In the genomic region with DNA sequence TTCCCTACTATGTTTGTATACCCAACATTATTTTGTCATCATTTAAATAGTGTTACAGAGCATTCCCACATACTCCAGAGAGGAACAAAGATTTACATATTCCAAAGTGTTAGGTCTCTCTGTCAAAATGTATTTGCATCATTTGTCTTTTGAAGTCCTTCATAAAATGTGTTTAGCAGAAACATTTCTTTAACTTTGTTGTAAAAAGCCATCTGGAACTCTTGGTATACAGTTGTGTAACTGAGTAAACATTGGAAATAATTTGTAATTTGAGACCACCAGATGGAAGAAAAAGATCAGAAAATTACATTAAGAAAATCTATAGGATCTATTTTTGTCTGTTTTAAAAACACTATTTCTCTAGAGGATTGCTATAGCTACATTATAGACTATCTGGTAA, we compare ENCODE assay signal across 2 cellular contexts.
TF ChIP-seq lines count a peak whose summit lies in the region.

No MANE protein-coding gene starts in this region.

TF ChIP-seq in HepG2, 621 proteins besides CTCF, POLR2A, EP300 and RAD21 (continued from another document and continues in another):
- no peak for TF ChIP-seq SOX13 (IDR thresholded peaks at IDR 0.05)
- TF ChIP-seq SOX13 (CRISPR knock-in tag; conservative IDR thresholded peaks at IDR 0.05 in 1 of 2, IDR thresholded peaks at IDR 0.05 in 1 of 2): peak in 1 of 2 experiments; percentile 44; a peak in 1 of 4 replicates
- TF ChIP-seq ASH2L (IDR thresholded peaks at IDR 0.05; ENCODE audit: insufficient read length, low read depth, low read length): peak; percentile 5
- TF ChIP-seq, protein P1, sequence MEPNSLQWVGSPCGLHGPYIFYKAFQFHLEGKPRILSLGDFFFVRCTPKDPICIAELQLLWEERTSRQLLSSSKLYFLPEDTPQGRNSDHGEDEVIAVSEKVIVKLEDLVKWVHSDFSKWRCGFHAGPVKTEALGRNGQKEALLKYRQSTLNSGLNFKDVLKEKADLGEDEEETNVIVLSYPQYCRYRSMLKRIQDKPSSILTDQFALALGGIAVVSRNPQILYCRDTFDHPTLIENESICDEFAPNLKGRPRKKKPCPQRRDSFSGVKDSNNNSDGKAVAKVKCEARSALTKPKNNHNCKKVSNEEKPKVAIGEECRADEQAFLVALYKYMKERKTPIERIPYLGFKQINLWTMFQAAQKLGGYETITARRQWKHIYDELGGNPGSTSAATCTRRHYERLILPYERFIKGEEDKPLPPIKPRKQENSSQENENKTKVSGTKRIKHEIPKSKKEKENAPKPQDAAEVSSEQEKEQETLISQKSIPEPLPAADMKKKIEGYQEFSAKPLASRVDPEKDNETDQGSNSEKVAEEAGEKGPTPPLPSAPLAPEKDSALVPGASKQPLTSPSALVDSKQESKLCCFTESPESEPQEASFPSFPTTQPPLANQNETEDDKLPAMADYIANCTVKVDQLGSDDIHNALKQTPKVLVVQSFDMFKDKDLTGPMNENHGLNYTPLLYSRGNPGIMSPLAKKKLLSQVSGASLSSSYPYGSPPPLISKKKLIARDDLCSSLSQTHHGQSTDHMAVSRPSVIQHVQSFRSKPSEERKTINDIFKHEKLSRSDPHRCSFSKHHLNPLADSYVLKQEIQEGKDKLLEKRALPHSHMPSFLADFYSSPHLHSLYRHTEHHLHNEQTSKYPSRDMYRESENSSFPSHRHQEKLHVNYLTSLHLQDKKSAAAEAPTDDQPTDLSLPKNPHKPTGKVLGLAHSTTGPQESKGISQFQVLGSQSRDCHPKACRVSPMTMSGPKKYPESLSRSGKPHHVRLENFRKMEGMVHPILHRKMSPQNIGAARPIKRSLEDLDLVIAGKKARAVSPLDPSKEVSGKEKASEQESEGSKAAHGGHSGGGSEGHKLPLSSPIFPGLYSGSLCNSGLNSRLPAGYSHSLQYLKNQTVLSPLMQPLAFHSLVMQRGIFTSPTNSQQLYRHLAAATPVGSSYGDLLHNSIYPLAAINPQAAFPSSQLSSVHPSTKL (CRISPR knock-in tag; IDR thresholded peaks at IDR 0.05): peak; percentile 75
- TF ChIP-seq HOXA3 (CRISPR knock-in tag; IDR thresholded peaks at IDR 0.05): no peak
- TF ChIP-seq FOXA1 (IDR thresholded peaks at IDR 0.05): no peak
- peak; percentile 72 for TF ChIP-seq FOXA1 (CRISPR knock-in tag; IDR thresholded peaks at IDR 0.05)
- peak; percentile 46; the same call in 1 of the 2 replicates for TF ChIP-seq MED1 (CRISPR knock-in tag; IDR thresholded peaks at IDR 0.05)
- TF ChIP-seq, protein P2, sequence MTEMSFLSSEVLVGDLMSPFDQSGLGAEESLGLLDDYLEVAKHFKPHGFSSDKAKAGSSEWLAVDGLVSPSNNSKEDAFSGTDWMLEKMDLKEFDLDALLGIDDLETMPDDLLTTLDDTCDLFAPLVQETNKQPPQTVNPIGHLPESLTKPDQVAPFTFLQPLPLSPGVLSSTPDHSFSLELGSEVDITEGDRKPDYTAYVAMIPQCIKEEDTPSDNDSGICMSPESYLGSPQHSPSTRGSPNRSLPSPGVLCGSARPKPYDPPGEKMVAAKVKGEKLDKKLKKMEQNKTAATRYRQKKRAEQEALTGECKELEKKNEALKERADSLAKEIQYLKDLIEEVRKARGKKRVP (CRISPR knock-in tag; IDR thresholded peaks at IDR 0.05): peak in 1 of 2 experiments; percentile 59; a peak in 2 of 4 replicates
- TF ChIP-seq SOX5 (CRISPR knock-in tag; IDR thresholded peaks at IDR 0.05; ENCODE audit: borderline replicate concordance): peak; percentile 45; the same call in 1 of the 2 replicates
- TF ChIP-seq SIX1 (CRISPR knock-in tag; IDR thresholded peaks at IDR 0.05; ENCODE audit: borderline replicate concordance): peak; percentile 95
- TF ChIP-seq, protein P3, sequence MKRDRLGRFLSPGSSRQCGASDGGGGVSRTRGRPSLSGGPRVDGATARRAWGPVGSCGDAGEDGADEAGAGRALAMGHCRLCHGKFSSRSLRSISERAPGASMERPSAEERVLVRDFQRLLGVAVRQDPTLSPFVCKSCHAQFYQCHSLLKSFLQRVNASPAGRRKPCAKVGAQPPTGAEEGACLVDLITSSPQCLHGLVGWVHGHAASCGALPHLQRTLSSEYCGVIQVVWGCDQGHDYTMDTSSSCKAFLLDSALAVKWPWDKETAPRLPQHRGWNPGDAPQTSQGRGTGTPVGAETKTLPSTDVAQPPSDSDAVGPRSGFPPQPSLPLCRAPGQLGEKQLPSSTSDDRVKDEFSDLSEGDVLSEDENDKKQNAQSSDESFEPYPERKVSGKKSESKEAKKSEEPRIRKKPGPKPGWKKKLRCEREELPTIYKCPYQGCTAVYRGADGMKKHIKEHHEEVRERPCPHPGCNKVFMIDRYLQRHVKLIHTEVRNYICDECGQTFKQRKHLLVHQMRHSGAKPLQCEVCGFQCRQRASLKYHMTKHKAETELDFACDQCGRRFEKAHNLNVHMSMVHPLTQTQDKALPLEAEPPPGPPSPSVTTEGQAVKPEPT (CRISPR knock-in tag; IDR thresholded peaks at IDR 0.05; ENCODE audit: low read depth): no peak
- TF ChIP-seq RFX1 (IDR thresholded peaks at IDR 0.05): no peak
- TF ChIP-seq, protein P4, sequence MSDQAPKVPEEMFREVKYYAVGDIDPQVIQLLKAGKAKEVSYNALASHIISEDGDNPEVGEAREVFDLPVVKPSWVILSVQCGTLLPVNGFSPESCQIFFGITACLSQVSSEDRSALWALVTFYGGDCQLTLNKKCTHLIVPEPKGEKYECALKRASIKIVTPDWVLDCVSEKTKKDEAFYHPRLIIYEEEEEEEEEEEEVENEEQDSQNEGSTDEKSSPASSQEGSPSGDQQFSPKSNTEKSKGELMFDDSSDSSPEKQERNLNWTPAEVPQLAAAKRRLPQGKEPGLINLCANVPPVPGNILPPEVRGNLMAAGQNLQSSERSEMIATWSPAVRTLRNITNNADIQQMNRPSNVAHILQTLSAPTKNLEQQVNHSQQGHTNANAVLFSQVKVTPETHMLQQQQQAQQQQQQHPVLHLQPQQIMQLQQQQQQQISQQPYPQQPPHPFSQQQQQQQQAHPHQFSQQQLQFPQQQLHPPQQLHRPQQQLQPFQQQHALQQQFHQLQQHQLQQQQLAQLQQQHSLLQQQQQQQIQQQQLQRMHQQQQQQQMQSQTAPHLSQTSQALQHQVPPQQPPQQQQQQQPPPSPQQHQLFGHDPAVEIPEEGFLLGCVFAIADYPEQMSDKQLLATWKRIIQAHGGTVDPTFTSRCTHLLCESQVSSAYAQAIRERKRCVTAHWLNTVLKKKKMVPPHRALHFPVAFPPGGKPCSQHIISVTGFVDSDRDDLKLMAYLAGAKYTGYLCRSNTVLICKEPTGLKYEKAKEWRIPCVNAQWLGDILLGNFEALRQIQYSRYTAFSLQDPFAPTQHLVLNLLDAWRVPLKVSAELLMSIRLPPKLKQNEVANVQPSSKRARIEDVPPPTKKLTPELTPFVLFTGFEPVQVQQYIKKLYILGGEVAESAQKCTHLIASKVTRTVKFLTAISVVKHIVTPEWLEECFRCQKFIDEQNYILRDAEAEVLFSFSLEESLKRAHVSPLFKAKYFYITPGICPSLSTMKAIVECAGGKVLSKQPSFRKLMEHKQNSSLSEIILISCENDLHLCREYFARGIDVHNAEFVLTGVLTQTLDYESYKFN (CRISPR knock-in tag; conservative IDR thresholded peaks at IDR 0.05): 0 out of 2 replicates have a peak, but pooled peaks have one; percentile 42
- 0 out of 2 replicates have a peak, but pooled peaks have one; percentile 41 for TF ChIP-seq PPARG (CRISPR knock-in tag; conservative IDR thresholded peaks at IDR 0.05)
- TF ChIP-seq TCF7 (IDR thresholded peaks at IDR 0.05; ENCODE audit: low read depth): peak; percentile 23; the same call in 1 of the 2 replicates
- TF ChIP-seq NFIC (IDR thresholded peaks at IDR 0.05; ENCODE audit: low read length): peak; percentile 65; the same call in 1 of the 2 replicates
- TF ChIP-seq NFKBIZ (CRISPR knock-in tag; IDR thresholded peaks at IDR 0.05): no peak

TF ChIP-seq in SK-N-SH treated with all-trans-retinoic acid at 6 μM for 48 hours, 23 proteins besides CTCF, POLR2A, EP300 and RAD21:
- TF ChIP-seq, protein P5, sequence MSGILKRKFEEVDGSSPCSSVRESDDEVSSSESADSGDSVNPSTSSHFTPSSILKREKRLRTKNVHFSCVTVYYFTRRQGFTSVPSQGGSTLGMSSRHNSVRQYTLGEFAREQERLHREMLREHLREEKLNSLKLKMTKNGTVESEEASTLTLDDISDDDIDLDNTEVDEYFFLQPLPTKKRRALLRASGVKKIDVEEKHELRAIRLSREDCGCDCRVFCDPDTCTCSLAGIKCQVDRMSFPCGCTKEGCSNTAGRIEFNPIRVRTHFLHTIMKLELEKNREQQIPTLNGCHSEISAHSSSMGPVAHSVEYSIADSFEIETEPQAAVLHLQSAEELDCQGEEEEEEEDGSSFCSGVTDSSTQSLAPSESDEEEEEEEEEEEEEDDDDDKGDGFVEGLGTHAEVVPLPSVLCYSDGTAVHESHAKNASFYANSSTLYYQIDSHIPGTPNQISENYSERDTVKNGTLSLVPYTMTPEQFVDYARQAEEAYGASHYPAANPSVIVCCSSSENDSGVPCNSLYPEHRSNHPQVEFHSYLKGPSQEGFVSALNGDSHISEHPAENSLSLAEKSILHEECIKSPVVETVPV (CRISPR knock-in tag; IDR thresholded peaks at IDR 0.05): no peak
- TF ChIP-seq ISL1 (CRISPR knock-in tag; IDR thresholded peaks at IDR 0.05) (no peak), GLIS3 (CRISPR knock-in tag; IDR thresholded peaks at IDR 0.05) (no peak), OSR1 (CRISPR knock-in tag; IDR thresholded peaks at IDR 0.05) (no peak), TCF4 (CRISPR knock-in tag; IDR thresholded peaks at IDR 0.05; ENCODE audit: borderline replicate concordance) (no peak), BACH2 (CRISPR knock-in tag; IDR thresholded peaks at IDR 0.05; ENCODE audit: borderline replicate concordance) (no peak), RARB (CRISPR knock-in tag; IDR thresholded peaks at IDR 0.05) (no peak), ESRRG (CRISPR knock-in tag; IDR thresholded peaks at IDR 0.05) (no peak), ZNF70 (CRISPR knock-in tag; IDR thresholded peaks at IDR 0.05) (no peak), ZFP3 (CRISPR knock-in tag; IDR thresholded peaks at IDR 0.05) (no peak), ZNF8 (CRISPR knock-in tag; IDR thresholded peaks at IDR 0.05) (no peak), TOX (CRISPR knock-in tag; IDR thresholded peaks at IDR 0.05; ENCODE audit: borderline replicate concordance) (no peak)
- TF ChIP-seq, protein P6, sequence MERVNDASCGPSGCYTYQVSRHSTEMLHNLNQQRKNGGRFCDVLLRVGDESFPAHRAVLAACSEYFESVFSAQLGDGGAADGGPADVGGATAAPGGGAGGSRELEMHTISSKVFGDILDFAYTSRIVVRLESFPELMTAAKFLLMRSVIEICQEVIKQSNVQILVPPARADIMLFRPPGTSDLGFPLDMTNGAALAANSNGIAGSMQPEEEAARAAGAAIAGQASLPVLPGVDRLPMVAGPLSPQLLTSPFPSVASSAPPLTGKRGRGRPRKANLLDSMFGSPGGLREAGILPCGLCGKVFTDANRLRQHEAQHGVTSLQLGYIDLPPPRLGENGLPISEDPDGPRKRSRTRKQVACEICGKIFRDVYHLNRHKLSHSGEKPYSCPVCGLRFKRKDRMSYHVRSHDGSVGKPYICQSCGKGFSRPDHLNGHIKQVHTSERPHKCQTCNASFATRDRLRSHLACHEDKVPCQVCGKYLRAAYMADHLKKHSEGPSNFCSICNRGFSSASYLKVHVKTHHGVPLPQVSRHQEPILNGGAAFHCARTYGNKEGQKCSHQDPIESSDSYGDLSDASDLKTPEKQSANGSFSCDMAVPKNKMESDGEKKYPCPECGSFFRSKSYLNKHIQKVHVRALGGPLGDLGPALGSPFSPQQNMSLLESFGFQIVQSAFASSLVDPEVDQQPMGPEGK (CRISPR knock-in tag; IDR thresholded peaks at IDR 0.05; ENCODE audit: borderline replicate concordance): no peak
- TF ChIP-seq, protein P7, sequence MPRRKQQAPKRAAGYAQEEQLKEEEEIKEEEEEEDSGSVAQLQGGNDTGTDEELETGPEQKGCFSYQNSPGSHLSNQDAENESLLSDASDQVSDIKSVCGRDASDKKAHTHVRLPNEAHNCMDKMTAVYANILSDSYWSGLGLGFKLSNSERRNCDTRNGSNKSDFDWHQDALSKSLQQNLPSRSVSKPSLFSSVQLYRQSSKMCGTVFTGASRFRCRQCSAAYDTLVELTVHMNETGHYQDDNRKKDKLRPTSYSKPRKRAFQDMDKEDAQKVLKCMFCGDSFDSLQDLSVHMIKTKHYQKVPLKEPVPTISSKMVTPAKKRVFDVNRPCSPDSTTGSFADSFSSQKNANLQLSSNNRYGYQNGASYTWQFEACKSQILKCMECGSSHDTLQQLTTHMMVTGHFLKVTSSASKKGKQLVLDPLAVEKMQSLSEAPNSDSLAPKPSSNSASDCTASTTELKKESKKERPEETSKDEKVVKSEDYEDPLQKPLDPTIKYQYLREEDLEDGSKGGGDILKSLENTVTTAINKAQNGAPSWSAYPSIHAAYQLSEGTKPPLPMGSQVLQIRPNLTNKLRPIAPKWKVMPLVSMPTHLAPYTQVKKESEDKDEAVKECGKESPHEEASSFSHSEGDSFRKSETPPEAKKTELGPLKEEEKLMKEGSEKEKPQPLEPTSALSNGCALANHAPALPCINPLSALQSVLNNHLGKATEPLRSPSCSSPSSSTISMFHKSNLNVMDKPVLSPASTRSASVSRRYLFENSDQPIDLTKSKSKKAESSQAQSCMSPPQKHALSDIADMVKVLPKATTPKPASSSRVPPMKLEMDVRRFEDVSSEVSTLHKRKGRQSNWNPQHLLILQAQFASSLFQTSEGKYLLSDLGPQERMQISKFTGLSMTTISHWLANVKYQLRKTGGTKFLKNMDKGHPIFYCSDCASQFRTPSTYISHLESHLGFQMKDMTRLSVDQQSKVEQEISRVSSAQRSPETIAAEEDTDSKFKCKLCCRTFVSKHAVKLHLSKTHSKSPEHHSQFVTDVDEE (CRISPR knock-in tag; IDR thresholded peaks at IDR 0.05): no peak
- TF ChIP-seq, protein P8, sequence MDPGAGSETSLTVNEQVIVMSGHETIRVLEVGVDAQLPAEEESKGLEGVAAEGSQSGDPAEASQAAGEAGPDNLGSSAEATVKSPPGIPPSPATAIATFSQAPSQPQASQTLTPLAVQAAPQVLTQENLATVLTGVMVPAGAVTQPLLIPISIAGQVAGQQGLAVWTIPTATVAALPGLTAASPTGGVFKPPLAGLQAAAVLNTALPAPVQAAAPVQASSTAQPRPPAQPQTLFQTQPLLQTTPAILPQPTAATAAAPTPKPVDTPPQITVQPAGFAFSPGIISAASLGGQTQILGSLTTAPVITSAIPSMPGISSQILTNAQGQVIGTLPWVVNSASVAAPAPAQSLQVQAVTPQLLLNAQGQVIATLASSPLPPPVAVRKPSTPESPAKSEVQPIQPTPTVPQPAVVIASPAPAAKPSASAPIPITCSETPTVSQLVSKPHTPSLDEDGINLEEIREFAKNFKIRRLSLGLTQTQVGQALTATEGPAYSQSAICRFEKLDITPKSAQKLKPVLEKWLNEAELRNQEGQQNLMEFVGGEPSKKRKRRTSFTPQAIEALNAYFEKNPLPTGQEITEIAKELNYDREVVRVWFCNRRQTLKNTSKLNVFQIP (CRISPR knock-in tag; IDR thresholded peaks at IDR 0.05; ENCODE audit: borderline replicate concordance, low read depth): no peak
